In genomic region chr11:2651054-2651617, GRCh38 we compare ENCODE assay signal across 26 cellular contexts.
"Had no signal": no experiment of that assay in that cellular context is flagged by ENCODE, and none has a peak within 500 bp of the region (broad histone marks: within the 10 kb centered on the region; RNA-seq: fewer than 3 reads in every experiment).

No MANE protein-coding gene starts in this region.

- H3K27ac Mint-ChIP-seq: activated naive CD4-positive, alpha-beta T cell treated with anti-CD3 and anti-CD28 coated beads for 36 hours; activated T-helper 1 cell treated with anti-CD3 and anti-CD28 coated beads, Interleukin-12 subunit alpha, Interleukin-12 subunit beta, Interleukin-2, Interleukin-4 antibody, amounts not matched to agents 30 ng/mL and 10 ng/mL and 1 ng/mL, durations not matched to agents 14 hours and 24 hours and 36 hours; natural killer cell treated with Interleukin-12 subunit alpha and Interleukin-12 subunit beta and Interleukin-15 and Interleukin-18, amount 100 ng/mL, for 72 hours; stimulated activated naive CD8-positive, alpha-beta T cell treated with anti-CD3 and anti-CD28 coated beads, Interleukin-15, Interleukin-2, amounts not matched to agents 100 ng/mL and 50 ng/mL, for 24 hours; T-helper 17 cell had no signal

- H3K9me3 ChIP-seq: thyroid gland had no signal

- H3K4me3 ChIP-seq: breast epithelium, esophagus muscularis mucosa, heart right ventricle, left ventricle myocardium inferior, lung, mucosa of descending colon, skin epidermis, thyroid gland, upper lobe of right lung had no signal

- H3K4me3 Mint-ChIP-seq: activated naive CD4-positive, alpha-beta T cell treated with anti-CD3 and anti-CD28 coated beads for 36 hours; activated T-helper 1 cell treated with anti-CD3 and anti-CD28 coated beads, Interleukin-12 subunit alpha, Interleukin-12 subunit beta, Interleukin-2, Interleukin-4 antibody, amounts not matched to agents 30 ng/mL and 10 ng/mL and 1 ng/mL, durations not matched to agents 14 hours and 24 hours and 36 hours; natural killer cell treated with Interleukin-12 subunit alpha and Interleukin-12 subunit beta and Interleukin-15 and Interleukin-18, amount 100 ng/mL, for 72 hours; stimulated activated naive CD8-positive, alpha-beta T cell treated with anti-CD3 and anti-CD28 coated beads, Interleukin-15, Interleukin-2, amounts not matched to agents 100 ng/mL and 50 ng/mL, for 24 hours; T-helper 17 cell had no signal

- DNase-seq: activated CD4-positive, alpha-beta T cell treated with anti-CD3 and anti-CD28 coated beads for 48 hours; activated CD4-positive, alpha-beta T cell treated with anti-CD3 and anti-CD28 coated beads, Interleukin-2, amount 50 U/mL, for 48 hours; activated CD8-positive, alpha-beta memory T cell treated with anti-CD3 and anti-CD28 coated beads for 24 hours; activated effector memory CD4-positive, alpha-beta T cell treated with anti-CD3 and anti-CD28 coated beads, Interleukin-2, amount 50 U/mL, for 16 hours; activated naive CD4-positive, alpha-beta T cell treated with anti-CD3 and anti-CD28 coated beads for 36 hours; amygdala; central memory CD4-positive, alpha-beta T cell; foreskin keratinocyte; heart right ventricle; mesendoderm; mucosa of descending colon; stimulated activated CD4-positive, alpha-beta T cell treated with anti-CD3 and anti-CD28 coated beads, Interleukin-12 subunit alpha, Interleukin-12 subunit beta, amount 100 ng/mL, for 4 hours; stimulated activated CD4-positive, alpha-beta T cell treated with anti-CD3 and anti-CD28 coated beads, Interleukin-4, amount 100 ng/mL, for 1 hour; T-helper 17 cell; T1000; thyroid gland; WERI-Rb-1 had no signal

- H3K27ac ChIP-seq: breast epithelium, esophagus muscularis mucosa, foreskin keratinocyte, skin epidermis, thyroid gland, upper lobe of right lung, WERI-Rb-1 had no signal

- H3K4me1 ChIP-seq: breast epithelium, esophagus muscularis mucosa, foreskin keratinocyte, upper lobe of right lung had no signal

- H3K27me3 ChIP-seq: breast epithelium, esophagus muscularis mucosa, heart right ventricle, thyroid gland, upper lobe of right lung had no signal

- H3K27me3 Mint-ChIP-seq: stimulated activated naive CD8-positive, alpha-beta T cell treated with anti-CD3 and anti-CD28 coated beads, Interleukin-15, Interleukin-2, amounts not matched to agents 100 ng/mL and 50 ng/mL, for 24 hours; T-helper 17 cell had no signal

- H3K36me3 ChIP-seq: breast epithelium, esophagus muscularis mucosa, left ventricle myocardium inferior, thyroid gland, upper lobe of right lung, WERI-Rb-1 had no signal
